Comparison of ENCODE assay signal across 1 cellular context in genomic region chr3:100702082-100703014, GRCh38.
TF ChIP-seq lines count a peak whose summit lies in the region.

No MANE protein-coding gene starts in this region.

TF ChIP-seq in K562, 482 proteins besides CTCF, POLR2A, EP300 and RAD21 (continued from another document):
- peak; percentile 73; the same call in 1 of the 2 replicates for TF ChIP-seq MAFK (IDR thresholded peaks at IDR 0.05; ENCODE audit: low read length)
- TF ChIP-seq SMARCA4 (IDR thresholded peaks at IDR 0.05) = peak; percentile 55
- TF ChIP-seq C11orf30 (IDR thresholded peaks at IDR 0.05; ENCODE audit: low read depth) = peak; percentile 88
- TF ChIP-seq NFE2 (IDR thresholded peaks at IDR 0.05; ENCODE audit: low read depth) = peak; percentile 82
- peak; percentile 83 for TF ChIP-seq MAFF (IDR thresholded peaks at IDR 0.05; ENCODE audit: low read length)
- no peak for TF ChIP-seq BMI1 (IDR thresholded peaks at IDR 0.05; ENCODE audit: low read length)
- TF ChIP-seq NFE2L1 (tag; IDR thresholded peaks at IDR 0.05; ENCODE audit: borderline replicate concordance, low read depth) = peak; percentile 85
- no peak for TF ChIP-seq ZNF707 (CRISPR knock-in tag; conservative IDR thresholded peaks at IDR 0.05)
- peak; percentile 53; the same call in 1 of the 2 replicates for TF ChIP-seq SMARCC2 (IDR thresholded peaks at IDR 0.05; ENCODE audit: low read depth)
- TF ChIP-seq DPF2 (IDR thresholded peaks at IDR 0.05) = 0 out of 2 replicates have a peak, but pooled peaks have one; percentile 22
